Comparison of ENCODE assay signal across 8 cellular contexts in genomic region chr2:13193900-13194299, GRCh38.
DNase-seq lines count a peak whose midpoint lies in the region; ATAC-seq, FAIRE-seq and TF ChIP-seq lines count a peak whose summit lies in the region.

No MANE protein-coding gene starts in this region.

- peaks cover 4% of the 10 kb centered on the region for H3K27me3 Mint-ChIP-seq in activated CD4-positive, alpha-beta memory T cell treated with anti-CD3 and anti-CD28 coated beads for 36 hours

- CTCF ChIA-PET in activated CD4-positive, alpha-beta memory T cell treated with anti-CD3 and anti-CD28 coated beads for 36 hours (lab: Charles Lee), result no interaction called here

- POLR2A ChIA-PET in activated CD4-positive, alpha-beta memory T cell treated with anti-CD3 and anti-CD28 coated beads for 36 hours (lab: Charles Lee), result no interaction called here

- FAIRE-seq in urothelium cell line (lab: Jason Lieb, UNC), result no peak

- intact Hi-C loops in activated CD4-positive, alpha-beta memory T cell treated with anti-CD3 and anti-CD28 coated beads for 36 hours (cut with micrococcal nuclease), result no loop called here

- no peak overlapping the region for H3K27ac Mint-ChIP-seq in activated CD4-positive, alpha-beta memory T cell treated with anti-CD3 and anti-CD28 coated beads for 36 hours

- no peak overlapping the region for H3K4me3 Mint-ChIP-seq in activated CD4-positive, alpha-beta memory T cell treated with anti-CD3 and anti-CD28 coated beads for 36 hours

- DNase-seq in COLO829 (ENCODE audit: low spot score), result peak; percentile 37
- peak; percentile 68 for DNase-seq in NCI-H82 (lab: John Stamatoyannopoulos, UW)
- peak; percentile 10 for DNase-seq in fibroblast of the aortic adventitia (ENCODE audit: low read depth)
- DNase-seq in urothelium cell line (ENCODE audit: low spot score), result peak; percentile 42
- DNase-seq in ecto neural progenitor cell (ENCODE audit: low spot score), result no peak
- DNase-seq in activated CD4-positive, alpha-beta memory T cell treated with anti-CD3 and anti-CD28 coated beads for 36 hours, result no peak

- no peaks in the 10 kb centered on the region for H3K4me1 Mint-ChIP-seq in activated CD4-positive, alpha-beta memory T cell treated with anti-CD3 and anti-CD28 coated beads for 36 hours (ENCODE audit: low read depth)

- no peaks in the 10 kb centered on the region for H3K9me3 Mint-ChIP-seq in activated CD4-positive, alpha-beta memory T cell treated with anti-CD3 and anti-CD28 coated beads for 36 hours

- no peaks in the 10 kb centered on the region for H3K36me3 Mint-ChIP-seq in activated CD4-positive, alpha-beta memory T cell treated with anti-CD3 and anti-CD28 coated beads for 36 hours

- TF ChIP-seq CTCF in fibroblast of the aortic adventitia (IDR thresholded peaks at IDR 0.05; ENCODE audit: insufficient read depth, low read length), result no peak

- no peak overlapping the region for H3K4me3 ChIP-seq in fibroblast of the aortic adventitia (ENCODE audit: low read depth, low read length)

- ATAC-seq in GM19023 (IDR thresholded peaks at IDR 0.05; ENCODE audit: unreplicated experiment) (peak; percentile 47), HG03354 (IDR thresholded peaks at IDR 0.05; ENCODE audit: poor library complexity, severe bottlenecking, unreplicated experiment) (peak; percentile 81)

Comparison
In these comparisons a context has a peak if more than half of its experiments do, and no peak if none do; other contexts are left out.
1. DNase-seq: peak in COLO829 (single experiment), NCI-H82 (single experiment), fibroblast of the aortic adventitia (single experiment) and urothelium cell line (single experiment); none in ecto neural progenitor cell (single experiment) and activated CD4-positive, alpha-beta memory T cell treated with anti-CD3 and anti-CD28 coated beads for 36 hours (single experiment).